ENCODE assay signal across 16 cellular contexts in genomic region chr3:147653309-147653923, GRCh38.
DNase-seq lines count a peak whose midpoint lies in the region; ATAC-seq and TF ChIP-seq lines count a peak whose summit lies in the region.
"Had no signal": no experiment of that assay in that cellular context is flagged by ENCODE, and none has a peak within 500 bp of the region (broad histone marks: within the 10 kb centered on the region; RNA-seq: fewer than 3 reads in every experiment).

No MANE protein-coding gene starts in this region.

- H3K27me3 ChIP-seq in left ventricle myocardium inferior (ENCODE audit: low read depth) (no peaks in the 10 kb centered on the region), skeletal muscle satellite cell (ENCODE audit: control insufficient read depth, insufficient read depth, low read length) (no peaks in the 10 kb centered on the region)
- H3K27me3 ChIP-seq: MG63 had no signal

- H3K36me3 ChIP-seq in left ventricle myocardium inferior (no peaks in the 10 kb centered on the region), skeletal muscle satellite cell (ENCODE audit: insufficient read depth, low read length) (no peaks in the 10 kb centered on the region)
- H3K36me3 ChIP-seq: MG63 had no signal

- H3K4me1 ChIP-seq in left ventricle myocardium inferior (peaks cover 40% of the 10 kb centered on the region), skeletal muscle satellite cell (ENCODE audit: control insufficient read depth, insufficient read depth, low read length) (peaks cover 53% of the 10 kb centered on the region)
- H3K4me1 ChIP-seq: A549 had no signal

- H3K9me3 ChIP-seq in left ventricle myocardium inferior (replicated peaks) = no peaks in the 10 kb centered on the region
- no peaks in the 10 kb centered on the region for H3K9me3 ChIP-seq in skeletal muscle satellite cell (replicated peaks; ENCODE audit: low read length)
- H3K9me3 ChIP-seq: A549, MG63 had no signal

- peak overlapping the region; percentile 25 for H3K4me2 ChIP-seq in skeletal muscle satellite cell (ENCODE audit: low read length)
- H3K4me2 ChIP-seq: A549 had no signal

- peak overlapping the region; percentile 60 for H3K27ac ChIP-seq in left ventricle myocardium inferior (replicated peaks)
- H3K27ac ChIP-seq: A549 had no signal

- ATAC-seq in left cardiac atrium = no peak
- ATAC-seq: A549 had no signal

- DNase-seq in left ventricle myocardium inferior = no peak
- no peak for DNase-seq in left cardiac atrium
- peak; percentile 8 for DNase-seq in OCI-M1 (lab: John Stamatoyannopoulos, UW)
- DNase-seq in choroid plexus epithelial cell (ENCODE audit: low read depth) = peak; percentile 25
- DNase-seq in activated gamma-delta T cell treated with Interleukin-2 at 50 U/mL for 16 hours = no peak
- DNase-seq in NCI-H1048 (lab: John Stamatoyannopoulos, UW) = no peak
- DNase-seq in Kasumi-1 (lab: John Stamatoyannopoulos, UW) = no peak
- DNase-seq: COR-L47, DMS153, KG1, MG63, NCI-H1105 treated with DMSO at 0.1 percent for 48 hours, NCI-H187, NCI-H446 had no signal

- TF ChIP-seq CTCF in left ventricle myocardium inferior (IDR thresholded peaks at IDR 0.05; ENCODE audit: borderline replicate concordance) = no peak
- TF ChIP-seq CTCF in choroid plexus epithelial cell (conservative IDR thresholded peaks at IDR 0.05; ENCODE audit: low read depth, low read length) = no peak

- no peak overlapping the region for H3K9ac ChIP-seq in skeletal muscle satellite cell (ENCODE audit: low read depth, low read length)

- H3K4me3 ChIP-seq in left ventricle myocardium inferior (no peak overlapping the region), choroid plexus epithelial cell (ENCODE audit: low read depth, low read length) (no peak overlapping the region), skeletal muscle satellite cell (ENCODE audit: low read length) (no peak overlapping the region)
- H3K4me3 ChIP-seq: A549, MG63 had no signal

- intact Hi-C loops in left ventricle myocardium inferior (cut with micrococcal nuclease) = no loop called here
- intact Hi-C loops in left cardiac atrium (cut with DNase I) = no loop called here

Comparison
In these comparisons a context has a peak if more than half of its experiments do, and no peak if none do; other contexts are left out.
1. DNase-seq: peak in OCI-M1 (single experiment) and choroid plexus epithelial cell (single experiment); none in left ventricle myocardium inferior (single experiment), left cardiac atrium (single experiment), activated gamma-delta T cell treated with Interleukin-2 at 50 U/mL for 16 hours (single experiment), NCI-H1048 (single experiment) and Kasumi-1 (0 of 2).